In genomic region chr11:57460017-57460755, GRCh38 we compare ENCODE assay signal across 8 cellular contexts. TPM values are rescaled to one million over a fixed set of nuclear protein-coding genes. Genes with fewer than 3 reads are reported as not detected.
DNase-seq lines count a peak whose midpoint lies in the region; ATAC-seq and TF ChIP-seq lines count a peak whose summit lies in the region.

Gene RTN4RL2, plus strand, starts transcription at chr11:57460528. Its CDS starts 338 bp downstream, at chr11:57460866.

- CTCF ChIA-PET in OCI-LY7 (lab: Charles Lee; ENCODE audit: unreplicated experiment), result interaction anchor here (0.7 to 1.3 kb wide), 3 partner anchors 18 to 184 kb away, joined by 4 to 10 read pairs (median 6); no protein-coding TSS in a partner anchor

- POLR2A ChIA-PET in OCI-LY7 (lab: Charles Lee), result interaction anchor here (1.6 to 1.7 kb wide), 2 partner anchors 35 to 57 kb away, joined by 4 to 7 read pairs; no protein-coding TSS in a partner anchor

- peaks cover 1% of the 10 kb centered on the region for H3K36me3 Mint-ChIP-seq in progenitor cell of endocrine pancreas (ENCODE audit: insufficient read depth)

- H3K9me2 ChIP-seq in OCI-LY7 (ENCODE audit: insufficient read depth, low read length), result no peaks in the 10 kb centered on the region

- peak; percentile 69 to 72 for DNase-seq in HL-60 (ENCODE audit: low read depth in 1 of 2, low spot score in 1 of 2)
- peak; percentile 73 for DNase-seq in OCI-LY7 (ENCODE audit: low spot score)
- DNase-seq in activated naive CD4-positive, alpha-beta T cell treated with Interleukin-2 at 50 U/mL for 16 hours, result peak; percentile 39
- DNase-seq in cardiac muscle cell (ENCODE audit: low read depth in 1 of 2, low spot score in 1 of 2), result peak; percentile 62 to 67
- DNase-seq in progenitor cell of endocrine pancreas (ENCODE audit: low spot score, unreplicated experiment), result peak; percentile 51

- intact Hi-C loops in OCI-LY7 (cut with micrococcal nuclease; ENCODE audit: unreplicated experiment), result loop anchor here (2.0 to 10.0 kb wide), 2 partner anchors 21 to 1055 kb away; no protein-coding TSS in a partner anchor

- no peaks in the 10 kb centered on the region for H3K27me3 ChIP-seq in HL-60 (ENCODE audit: insufficient read depth, poor library complexity, severe bottlenecking)
- peaks cover 69% of the 10 kb centered on the region for H3K27me3 ChIP-seq in cardiac muscle cell

- no peaks in the 10 kb centered on the region for H3K9me3 ChIP-seq in OCI-LY7 (ENCODE audit: low read length)
- no peaks in the 10 kb centered on the region for H3K9me3 ChIP-seq in cardiac muscle cell (ENCODE audit: low read depth)

- peaks cover 15% of the 10 kb centered on the region for H3K4me1 Mint-ChIP-seq in progenitor cell of endocrine pancreas (ENCODE audit: low read depth)

- peak within 1 kb of the TSS; percentile 99 for H3K4me2 ChIP-seq in OCI-LY7 (ENCODE audit: low read length)

- TF ChIP-seq CTCF in GM12872 (IDR thresholded peaks at IDR 0.05; ENCODE audit: insufficient read depth, low read depth, low read length), result peak; percentile 60; the same call in 2 of the 3 replicates
- TF ChIP-seq CTCF in HL-60 (IDR thresholded peaks at IDR 0.05; ENCODE audit: insufficient read depth, low read length), result no peak
- peak; percentile 38; the same call in 1 of the 2 replicates for TF ChIP-seq CTCF in OCI-LY7 (conservative IDR thresholded peaks at IDR 0.05; ENCODE audit: low read length)
- TF ChIP-seq CTCF in cardiac muscle cell (IDR thresholded peaks at IDR 0.05; ENCODE audit: low read depth, low read length), result no peak
- peak; percentile 53 for TF ChIP-seq CTCF in progenitor cell of endocrine pancreas (IDR thresholded peaks at IDR 0.05; ENCODE audit: unreplicated experiment)

- H2AFZ ChIP-seq in OCI-LY7 (ENCODE audit: low read length), result peak within 1 kb of the TSS; percentile 71

- H3K4me1 ChIP-seq in OCI-LY7 (ENCODE audit: insufficient read depth, low read length, poor library complexity, severe bottlenecking), result peaks cover 27% of the 10 kb centered on the region
- no peaks in the 10 kb centered on the region for H3K4me1 ChIP-seq in cardiac muscle cell (ENCODE audit: low read depth)

- peak within 1 kb of the TSS; percentile 75 for H3K4me3 Mint-ChIP-seq in progenitor cell of endocrine pancreas (ENCODE audit: low read depth)

- H4K20me1 ChIP-seq in OCI-LY7 (ENCODE audit: insufficient read depth, low read length), result no peaks in the 10 kb centered on the region

- no peaks in the 10 kb centered on the region for H3K79me2 ChIP-seq in OCI-LY7 (ENCODE audit: insufficient read depth, low read depth, low read length)

- peaks cover 65% of the 10 kb centered on the region for H3K27me3 Mint-ChIP-seq in progenitor cell of endocrine pancreas

- no peak for ATAC-seq in GM18517 (IDR thresholded peaks at IDR 0.05; ENCODE audit: unreplicated experiment)
- ATAC-seq in HG03469 (IDR thresholded peaks at IDR 0.05; ENCODE audit: unreplicated experiment), result no peak

- no TSS peak for BruUV-seq in OCI-LY7 (replicated peaks; lab: Mats Ljungman, UMichigan)

- H3K9me3 Mint-ChIP-seq in progenitor cell of endocrine pancreas (ENCODE audit: low read depth), result no peaks in the 10 kb centered on the region

- H3K4me3 ChIP-seq in HL-60 (replicated peaks; ENCODE audit: insufficient read depth, low read length) (peak within 1 kb of the TSS; percentile 53), OCI-LY7 (ENCODE audit: low read depth, low read length, poor library complexity, severe bottlenecking) (peak within 1 kb of the TSS; percentile 69), cardiac muscle cell (peak within 1 kb of the TSS; percentile 38)

- H3K27ac Mint-ChIP-seq in progenitor cell of endocrine pancreas, result peak within 1 kb of the TSS; percentile 16

- no peaks in the 10 kb centered on the region for H3K36me3 ChIP-seq in OCI-LY7 (ENCODE audit: insufficient read depth, low read length)
- H3K36me3 ChIP-seq in cardiac muscle cell, result no peaks in the 10 kb centered on the region

- H3K27ac ChIP-seq in HL-60 (replicated peaks) (no peak within 1 kb of the TSS), OCI-LY7 (ENCODE audit: low read depth, low read length, poor library complexity, severe bottlenecking) (no peak within 1 kb of the TSS), cardiac muscle cell (no peak within 1 kb of the TSS)

RNA-seq across cellular contexts. Expression of gene RTN4RL2, which starts in this region (rescaled TPM):
- total RNA-seq in OCI-LY7 (2014; rRNA removed; shearing (Covaris generic)), result 0.25 and 0.41 TPM in 2 replicates
- total RNA-seq in OCI-LY7 (2022), result 2.3 and 4.2 TPM in 2 replicates
- total RNA-seq in cardiac muscle cell, result 0.09 and 0.11 TPM in 2 replicates
- 0.61 and 1.3 TPM in 2 replicates for polyA plus RNA-seq in cardiac muscle cell
- total RNA-seq in progenitor cell of endocrine pancreas, result 1.9 and 2.1 TPM in 2 replicates

Comparison
In these comparisons a context has a peak if more than half of its experiments do, and no peak if none do; other contexts are left out.
1. CTCF ChIP-seq: peak in GM12872 (single experiment), OCI-LY7 (single experiment) and progenitor cell of endocrine pancreas (single experiment); none in HL-60 (single experiment) and cardiac muscle cell (single experiment).
2. Peak in every context shown above with its lines, with median percentiles within 50 percentile points of each other: DNase-seq and H3K4me3 ChIP-seq.